ENCODE assay signal across 25 cellular contexts in the genomic region with DNA sequence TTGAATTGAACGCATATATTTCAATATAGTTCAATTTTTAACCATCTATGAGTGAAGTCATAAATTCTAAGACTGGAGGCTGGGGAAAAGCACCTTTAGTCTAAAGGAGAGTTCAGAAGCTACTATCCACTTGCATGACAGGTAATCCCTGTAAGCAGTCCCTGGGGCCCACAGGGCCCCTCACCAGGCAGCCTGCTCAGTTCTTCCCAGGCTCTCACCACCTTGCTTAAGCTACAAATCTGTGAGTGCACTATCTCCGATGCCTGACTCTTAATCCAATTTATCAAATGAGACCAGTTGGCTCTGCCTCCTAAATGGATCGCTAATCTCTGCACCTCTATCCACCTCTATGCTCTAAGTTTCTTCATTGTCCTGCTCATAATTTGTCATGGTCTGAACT.
DNase-seq lines count a peak whose midpoint lies in the region; ATAC-seq, FAIRE-seq and TF ChIP-seq lines count a peak whose summit lies in the region.
"Had no signal": no experiment of that assay in that cellular context is flagged by ENCODE, and none has a peak within 500 bp of the region (broad histone marks: within the 10 kb centered on the region; RNA-seq: fewer than 3 reads in every experiment).

No MANE protein-coding gene starts in this region.

- ATAC-seq in HG03439 (IDR thresholded peaks at IDR 0.05; ENCODE audit: unreplicated experiment) = no peak
- ATAC-seq in HG03159 (IDR thresholded peaks at IDR 0.05; ENCODE audit: unreplicated experiment) = no peak
- ATAC-seq: A549, GM12878 had no signal

- DNase-seq in D721Med (ENCODE audit: insufficient read length, low spot score) (peak; percentile 34), NCI-H524 treated with DMSO at 0.1 percent for 48 hours (lab: John Stamatoyannopoulos, UW) (peak; percentile 77), SK-N-DZ (ENCODE audit: low spot score) (peak; percentile 19), ecto neural progenitor cell (ENCODE audit: low spot score) (no peak), NCI-H1436 (lab: John Stamatoyannopoulos, UW) (no peak)
- DNase-seq: 8988T; ACHN; AML-193; BE2C; Calu3; CD4-positive, alpha-beta T cell; COR-L47; DMS 273 treated with DMSO at 0.1 percent for 48 hours; DMS79; EL; GDM1; GM23248; H7; HCEC 1CT had no signal

- no peak for TF ChIP-seq CTCF in D721Med (IDR thresholded peaks at IDR 0.05; ENCODE audit: insufficient read depth, missing control alignments)

- FAIRE-seq in D721Med (lab: Jason Lieb, UNC) = peak; percentile 41
- FAIRE-seq: A549, GM12878, GM19239, H1 had no signal

Comparison
In these comparisons a context has a peak if more than half of its experiments do, and no peak if none do; other contexts are left out.
1. DNase-seq: peak in D721Med (single experiment), NCI-H524 treated with DMSO at 0.1 percent for 48 hours (single experiment) and SK-N-DZ (single experiment); none in ecto neural progenitor cell (single experiment) and NCI-H1436 (single experiment).